10 cellular contexts compared by ENCODE assay signal in genomic region chr5:149932445-149933350, GRCh38. TPM values are rescaled to one million over a fixed set of nuclear protein-coding genes. Genes with fewer than 3 reads are reported as not detected.
A peak's percentile ranks its signal among the peaks of the same experiment; 100 is the strongest.
DNase-seq lines count a peak whose midpoint lies in the region; ATAC-seq and TF ChIP-seq lines count a peak whose summit lies in the region.
"Had no signal": no experiment of that assay in that cellular context is flagged by ENCODE, and none has a peak within 500 bp of the region (broad histone marks: within the 10 kb centered on the region; RNA-seq: fewer than 3 reads in every experiment).

No MANE protein-coding gene starts in this region.

- CTCF ChIA-PET in HCT116 (lab: Charles Lee), result interaction anchor here (0.6 to 1.1 kb wide), 2 partner anchors 29 to 58 kb away, joined by 3 to 4 read pairs; no protein-coding TSS in a partner anchor

- H3K9me2 ChIP-seq in HCT116 (ENCODE audit: insufficient read depth), result no peaks in the 10 kb centered on the region

- no peaks in the 10 kb centered on the region for H4K20me1 ChIP-seq in HCT116 (ENCODE audit: insufficient read depth)

- RAD21 ChIA-PET in HCT116 (lab: Charles Lee; ENCODE audit: low non-redundant PET in 1 of 2, low total read pairs in 2 of 2, uncharacterized antibody in 2 of 2, unreplicated experiment in 2 of 2), result no interaction called here

- POLR2A ChIA-PET in HCT116 (lab: Charles Lee), result no interaction called here

- no peak overlapping the region for H2AFZ ChIP-seq in HCT116 (ENCODE audit: low read depth, low read length, poor library complexity, severe bottlenecking)

- no peaks in the 10 kb centered on the region for H3K79me2 ChIP-seq in HCT116 (ENCODE audit: insufficient read depth, low read length)

- TF ChIP-seq RAD21 in HCT116 (IDR thresholded peaks at IDR 0.05; ENCODE audit: low read depth), result peak; percentile 9; the same call in 1 of the 2 replicates

- no peak for TF ChIP-seq POLR2A in HCT116 (IDR thresholded peaks at IDR 0.05; ENCODE audit: borderline replicate concordance, extremely low read depth, insufficient read depth, insufficient read length)
- TF ChIP-seq POLR2A in suprapubic skin (IDR thresholded peaks at IDR 0.05), result no peak

- no peak overlapping the region for H3K9ac ChIP-seq in HCT116 (ENCODE audit: low read length)

- no peaks in the 10 kb centered on the region for H3K36me3 ChIP-seq in HCT116 (ENCODE audit: control insufficient read depth in 1 of 2, insufficient read depth in 2 of 2, low read length in 2 of 2)
- H3K36me3 ChIP-seq in suprapubic skin, result no peaks in the 10 kb centered on the region

- no peak overlapping the region for H3K4me2 ChIP-seq in HCT116 (ENCODE audit: low read length)

- DNase-seq in HCT116 (ENCODE audit: low read depth, low spot score) (no peak), right cardiac atrium (peak in 2 of 3 donors; percentile 58 to 62), suprapubic skin (ENCODE audit: low spot score in 2 of 2) (no peak), posterior vena cava (ENCODE audit: low spot score) (no peak), NCI-H446 (lab: John Stamatoyannopoulos, UW) (no peak)
- DNase-seq in stimulated activated CD4-positive, alpha-beta T cell treated with anti-CD3 and anti-CD28 coated beads, Interleukin-4, amount 100 ng/mL, for 24 hours, result no peak
- DNase-seq: activated CD4-positive, alpha-beta T cell treated with anti-CD3 and anti-CD28 coated beads for 4 hours; NCI-H526 treated with DMSO at 0.1 percent for 48 hours had no signal

- BruUV-seq in HCT116 (replicated peaks; lab: Mats Ljungman, UMichigan), result no TSS peak

- intact Hi-C loops in HCT116 (cut with micrococcal nuclease) (no loop called here), right cardiac atrium (cut with DNase I) (no loop called here), posterior vena cava (cut with DNase I) (no loop called here)

- H3K9me3 ChIP-seq in HCT116 (ENCODE audit: control insufficient read depth in 1 of 2, insufficient read depth in 1 of 2, low read depth in 1 of 2, low read length in 2 of 2) (no peaks in the 10 kb centered on the region), right cardiac atrium (ENCODE audit: control insufficient read depth, low read length) (no peaks in the 10 kb centered on the region), suprapubic skin (no peaks in the 10 kb centered on the region)

- WGBS in right cardiac atrium, result 60% methylated on average over 25 of the region's 25 CpGs
- WGBS in suprapubic skin, result 80% methylated on average over 25 of the region's 25 CpGs

- ATAC-seq in HCT116 (peak; percentile 73), SK-N-SH treated with all-trans-retinoic acid at 6 μM for 48 hours (peak; percentile 93), right cardiac atrium (peak; percentile 46 to 65)

- H3K27me3 ChIP-seq in HCT116 (ENCODE audit: insufficient read depth, low read length), result no peaks in the 10 kb centered on the region
- H3K27me3 ChIP-seq in right cardiac atrium (ENCODE audit: control insufficient read depth, insufficient read depth), result no peaks in the 10 kb centered on the region
- H3K27me3 ChIP-seq in suprapubic skin, result no peaks in the 10 kb centered on the region

- H3K4me1 ChIP-seq in HCT116 (ENCODE audit: control insufficient read depth in 1 of 2, insufficient read depth in 2 of 2, low read length in 2 of 2) (peaks cover 0 to under 1% of the 10 kb centered on the region in 2 experiments; a peak in 1 of 4 replicates), right cardiac atrium (ENCODE audit: control insufficient read depth, insufficient read depth, low read length) (no peaks in the 10 kb centered on the region), suprapubic skin (peaks cover 26% of the 10 kb centered on the region)

- H3K27ac ChIP-seq in HCT116 (ENCODE audit: low read depth, low read length), result no peak overlapping the region
- H3K27ac ChIP-seq in right cardiac atrium (ENCODE audit: low read length), result no peak overlapping the region
- no peak overlapping the region for H3K27ac ChIP-seq in suprapubic skin
- H3K27ac ChIP-seq: HL-60 had no signal

- H3K4me3 ChIP-seq in HCT116 (replicated peaks in 1 of 2; ENCODE audit: low read depth in 1 of 2, low read length in 2 of 2), result no peak overlapping the region
- peak overlapping the region; percentile 35 for H3K4me3 ChIP-seq in right cardiac atrium (ENCODE audit: low read length)
- peak overlapping the region; percentile 7 for H3K4me3 ChIP-seq in suprapubic skin

- TF ChIP-seq CTCF in HCT116 (IDR thresholded peaks at IDR 0.05 in 2 of 3, conservative IDR thresholded peaks at IDR 0.05 in 1 of 3; ENCODE audit: borderline replicate concordance in 1 of 3, insufficient read depth in 1 of 3, low read depth in 2 of 3, low read length in 2 of 3) (peak in 2 of 3 experiments; percentile 43 to 44; a peak in 3 of 6 replicates), suprapubic skin (IDR thresholded peaks at IDR 0.05) (no peak)

- no peak for TF ChIP-seq EP300 in suprapubic skin (IDR thresholded peaks at IDR 0.05)

TF ChIP-seq in HCT116, 20 proteins besides CTCF, POLR2A, EP300 and RAD21:
- TF ChIP-seq SRF (IDR thresholded peaks at IDR 0.05; ENCODE audit: low read depth), result no peak

TF ChIP-seq in SK-N-SH treated with all-trans-retinoic acid at 6 μM for 48 hours, 23 proteins besides CTCF, POLR2A, EP300 and RAD21 (continues in another document):
- TF ChIP-seq ARNTL (CRISPR knock-in tag; IDR thresholded peaks at IDR 0.05; ENCODE audit: borderline replicate concordance, low read depth) (no peak), TCF4 (CRISPR knock-in tag; IDR thresholded peaks at IDR 0.05; ENCODE audit: borderline replicate concordance) (no peak), SNAI2 (CRISPR knock-in tag; IDR thresholded peaks at IDR 0.05) (no peak), CSDC2 (CRISPR knock-in tag; IDR thresholded peaks at IDR 0.05) (no peak), ZNF565 (CRISPR knock-in tag; conservative IDR thresholded peaks at IDR 0.05; ENCODE audit: low read depth) (no peak), RARB (CRISPR knock-in tag; IDR thresholded peaks at IDR 0.05) (no peak), POU6F1 (CRISPR knock-in tag; IDR thresholded peaks at IDR 0.05; ENCODE audit: borderline replicate concordance, low read depth) (no peak), CREB5 (CRISPR knock-in tag; IDR thresholded peaks at IDR 0.05; ENCODE audit: low read depth) (no peak), PATZ1 (CRISPR knock-in tag; IDR thresholded peaks at IDR 0.05; ENCODE audit: borderline replicate concordance) (no peak)

RNA-seq across cellular contexts. Expression of gene PDE6A, which starts 11.9 kb away (rescaled TPM):
- total RNA-seq in HCT116 (2021; ENCODE audit: unreplicated experiment) (not detected), right cardiac atrium (under 1 TPM in 2 of 4 donors, not detected in 2; 0.06 to 0.11 TPM), suprapubic skin (1 to 10 TPM in 3 of 4 donors, under 1 TPM in 1; 0.17 to 2.9 (median 1.3) TPM), posterior vena cava (not detected)
- 0.01 TPM in 1 of 2 replicates, not detected in the other for polyA plus RNA-seq in HCT116 (2012)
- polyA plus RNA-seq in right cardiac atrium, result 0.07 TPM

RNA-seq across cellular contexts. Expression of gene SLC26A2, which starts 27.9 kb away (rescaled TPM):
- total RNA-seq in HCT116 (2021; ENCODE audit: unreplicated experiment) (7.8 TPM), right cardiac atrium (10 to 100 TPM in 1 of 4 donors, 1 to 10 TPM in 3; 5.1 to 10.4 (median 6.5) TPM), suprapubic skin (10 to 100 TPM; 29.9 to 62.2 (median 46.0) TPM), posterior vena cava (10 to 100 TPM; 11.3 to 13.2 TPM)
- polyA plus RNA-seq in HCT116 (2012), result 1.6 and 2.1 TPM in 2 replicates
- polyA plus RNA-seq in right cardiac atrium, result 2.2 TPM

Comparison
In these comparisons a context has a peak if more than half of its experiments do, and no peak if none do; other contexts are left out.
1. DNase-seq: peak in right cardiac atrium (2 of 3); none in HCT116 (single experiment), suprapubic skin (0 of 2), posterior vena cava (single experiment), stimulated activated CD4-positive, alpha-beta T cell treated with anti-CD3 and anti-CD28 coated beads, Interleukin-4, amount 100 ng/mL, for 24 hours (single experiment) and NCI-H446 (0 of 2).
2. H3K4me3 ChIP-seq: peak in right cardiac atrium (single experiment) and suprapubic skin (single experiment); none in HCT116 (0 of 2).
3. CTCF ChIP-seq: peak in HCT116 (2 of 3); none in suprapubic skin (0 of 2).
4. Peak in every context shown above with its lines, with median percentiles within 50 percentile points of each other: ATAC-seq.